ENCODE assay signal across 10 cellular contexts in the genomic region with DNA sequence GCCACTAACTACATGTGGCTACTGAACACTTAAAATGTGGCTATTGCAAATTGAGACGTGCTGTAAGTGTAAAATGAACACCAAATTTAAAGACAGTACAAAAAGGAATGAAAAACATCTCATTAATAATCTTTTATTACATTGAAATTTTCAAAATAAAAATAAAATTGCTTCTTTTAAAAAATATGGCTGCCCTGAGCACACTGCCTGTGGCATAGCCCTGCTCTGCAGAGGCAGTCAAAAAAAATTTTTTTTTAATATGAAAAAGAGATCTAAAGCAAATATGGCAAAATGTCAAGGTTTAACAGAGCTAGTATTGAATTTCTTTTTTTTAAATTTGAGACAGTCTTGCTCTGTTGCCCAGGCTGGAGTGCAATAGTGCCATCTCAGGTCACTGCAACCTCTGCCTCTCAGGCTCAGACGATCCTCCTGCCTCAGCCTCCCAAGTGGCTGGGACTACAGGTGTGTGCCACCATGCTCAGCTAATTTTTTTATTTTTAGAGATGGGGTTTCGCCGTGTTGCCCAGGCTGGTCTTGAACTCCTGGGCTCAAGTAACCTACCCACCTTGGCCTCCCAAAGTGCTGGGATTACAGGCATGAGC. TPM values are rescaled to one million over a fixed set of nuclear protein-coding genes. Genes with fewer than 3 reads are reported as not detected.
DNase-seq lines count a peak whose midpoint lies in the region; ATAC-seq lines count a peak whose summit lies in the region.
"Had no signal": no experiment of that assay in that cellular context is flagged by ENCODE, and none has a peak within 500 bp of the region (broad histone marks: within the 10 kb centered on the region; RNA-seq: fewer than 3 reads in every experiment).

No MANE protein-coding gene starts in this region.

- H3K4me3 Mint-ChIP-seq in memory B cell, result no peak overlapping the region
- H3K4me3 Mint-ChIP-seq: stimulated activated naive CD8-positive, alpha-beta T cell treated with anti-CD3 and anti-CD28 coated beads, Interleukin-15, Interleukin-2, amounts not matched to agents 100 ng/mL and 50 ng/mL, for 24 hours had no signal

- no peak overlapping the region for H3K27ac Mint-ChIP-seq in memory B cell
- H3K27ac Mint-ChIP-seq: stimulated activated naive CD8-positive, alpha-beta T cell treated with anti-CD3 and anti-CD28 coated beads, Interleukin-15, Interleukin-2, amounts not matched to agents 100 ng/mL and 50 ng/mL, for 24 hours had no signal

- peaks cover 10% of the 10 kb centered on the region for H3K36me3 Mint-ChIP-seq in memory B cell

- no peaks in the 10 kb centered on the region for H3K9me3 Mint-ChIP-seq in memory B cell
- H3K9me3 Mint-ChIP-seq: stimulated activated naive CD8-positive, alpha-beta T cell treated with anti-CD3 and anti-CD28 coated beads, Interleukin-15, Interleukin-2, amounts not matched to agents 100 ng/mL and 50 ng/mL, for 24 hours had no signal

- ATAC-seq in GM18868 (IDR thresholded peaks at IDR 0.05; ENCODE audit: unreplicated experiment) (peak; percentile 17), GM21576 (IDR thresholded peaks at IDR 0.05; ENCODE audit: unreplicated experiment) (peak; percentile 32), HG03354 (IDR thresholded peaks at IDR 0.05; ENCODE audit: poor library complexity, severe bottlenecking, unreplicated experiment) (peak; percentile 39), memory B cell (ENCODE audit: low read depth) (peak; percentile 47), HG03196 (IDR thresholded peaks at IDR 0.05; ENCODE audit: unreplicated experiment) (no peak)

- DNase-seq in memory B cell (ENCODE audit: low spot score in 2 of 2), result no peak
- no peak for DNase-seq in hippocampal formation (lab: John Stamatoyannopoulos, UW)
- no peak for DNase-seq in mucosa of gallbladder (ENCODE audit: low spot score)
- DNase-seq in HUDEP-2 (lab: John Stamatoyannopoulos, UW; ENCODE audit: unreplicated experiment in 76 of 76), result no peak
- DNase-seq: kidney had no signal

- H3K4me1 Mint-ChIP-seq in memory B cell, result peaks cover 3% of the 10 kb centered on the region

- H3K27me3 Mint-ChIP-seq in memory B cell, result no peaks in the 10 kb centered on the region
- H3K27me3 Mint-ChIP-seq: stimulated activated naive CD8-positive, alpha-beta T cell treated with anti-CD3 and anti-CD28 coated beads, Interleukin-15, Interleukin-2, amounts not matched to agents 100 ng/mL and 50 ng/mL, for 24 hours had no signal

RNA-seq across cellular contexts. Expression of gene CARNMT1, which starts 25.6 kb away (rescaled TPM):
- total RNA-seq in mucosa of gallbladder, result 24.6 TPM

RNA-seq across cellular contexts. Expression of gene C9orf40, which starts 49.8 kb away (rescaled TPM):
- 5.0 TPM for total RNA-seq in mucosa of gallbladder
